Comparison of ENCODE assay signal across 8 cellular contexts in genomic region chr15:53197426-53197839, GRCh38.
DNase-seq lines count a peak whose midpoint lies in the region; ATAC-seq and TF ChIP-seq lines count a peak whose summit lies in the region.

No MANE protein-coding gene starts in this region.

- no peaks in the 10 kb centered on the region for H3K9me3 Mint-ChIP-seq in activated T-helper 2 cell treated with anti-CD3 and anti-CD28 coated beads, Interferon-gamma antibody, Interleukin-2, Interleukin-4, amounts not matched to agents 10 μg/mL and 5 μg/mL and 100 μg/mL, durations not matched to agents 14 hours and 24 hours and 36 hours

- H3K27me3 ChIP-seq in BJ (ENCODE audit: control insufficient read depth, insufficient read depth, low read length) (no peaks in the 10 kb centered on the region), heart right ventricle (peaks cover 0 to 30% (median 6%) of the 10 kb centered on the region in 7 donors)

- peaks cover 3% of the 10 kb centered on the region for H3K27me3 Mint-ChIP-seq in activated T-helper 2 cell treated with anti-CD3 and anti-CD28 coated beads, Interferon-gamma antibody, Interleukin-2, Interleukin-4, amounts not matched to agents 10 μg/mL and 5 μg/mL and 100 μg/mL, durations not matched to agents 14 hours and 24 hours and 36 hours (ENCODE audit: low read depth)

- POLR2A ChIA-PET in BJ (lab: Charles Lee): no interaction called here

- peaks cover 0 to 6% (median 0%) of the 10 kb centered on the region in 9 donors for H3K4me1 ChIP-seq in heart right ventricle

- H3K27ac ChIP-seq in heart right ventricle: no peak overlapping the region

- 3 to 5% methylated on average over 23 of the region's 23 CpGs for WGBS in heart right ventricle, 2 donors

- ATAC-seq in GM18907 (IDR thresholded peaks at IDR 0.05; ENCODE audit: unreplicated experiment) (peak; percentile 85), HG03571 (IDR thresholded peaks at IDR 0.05; ENCODE audit: unreplicated experiment) (peak; percentile 64), heart right ventricle (peak in 3 of 8 donors; percentile 38 to 60 (median 57)), HG03196 (IDR thresholded peaks at IDR 0.05; ENCODE audit: unreplicated experiment) (no peak)

- H3K36me3 ChIP-seq in BJ (ENCODE audit: control insufficient read depth, insufficient read depth, low read length) (no peaks in the 10 kb centered on the region), heart right ventricle (no peaks in the 10 kb centered on the region)

- no peak overlapping the region for H3K4me3 Mint-ChIP-seq in activated T-helper 2 cell treated with anti-CD3 and anti-CD28 coated beads, Interferon-gamma antibody, Interleukin-2, Interleukin-4, amounts not matched to agents 10 μg/mL and 5 μg/mL and 100 μg/mL, durations not matched to agents 14 hours and 24 hours and 36 hours (ENCODE audit: low read depth)

- H3K4me3 ChIP-seq in BJ (ENCODE audit: low read depth, low read length): no peak overlapping the region
- no peak overlapping the region for H3K4me3 ChIP-seq in heart right ventricle
- H3K4me3 ChIP-seq in retinal pigment epithelial cell (ENCODE audit: low read length): no peak overlapping the region

- intact Hi-C loops in activated T-helper 2 cell treated with anti-CD3 and anti-CD28 coated beads, Interferon-gamma antibody, Interleukin-2, Interleukin-4, amounts not matched to agents 10 μg/mL and 5 μg/mL and 100 μg/mL, durations not matched to agents 14 hours and 24 hours and 36 hours (cut with micrococcal nuclease): loop anchor here (5.0 kb wide), 1 partner anchor 415 kb away; no protein-coding TSS in a partner anchor
- intact Hi-C loops in heart right ventricle (cut with DNase I): loop anchor here in 8 of 10 donors (2.0 to 10.0 kb wide), 4 partner anchors 413 to 420 kb away; no protein-coding TSS in a partner anchor

- H3K9me3 ChIP-seq in heart right ventricle: peaks cover 0 to 6% (median 0%) of the 10 kb centered on the region in 11 donors

- peaks cover 5% of the 10 kb centered on the region for H3K4me1 Mint-ChIP-seq in activated T-helper 2 cell treated with anti-CD3 and anti-CD28 coated beads, Interferon-gamma antibody, Interleukin-2, Interleukin-4, amounts not matched to agents 10 μg/mL and 5 μg/mL and 100 μg/mL, durations not matched to agents 14 hours and 24 hours and 36 hours (ENCODE audit: low read depth)

- no peak overlapping the region for H3K27ac Mint-ChIP-seq in activated T-helper 2 cell treated with anti-CD3 and anti-CD28 coated beads, Interferon-gamma antibody, Interleukin-2, Interleukin-4, amounts not matched to agents 10 μg/mL and 5 μg/mL and 100 μg/mL, durations not matched to agents 14 hours and 24 hours and 36 hours

- DNase-seq in BJ (ENCODE audit: low read depth) (no peak), NCI-H748 treated with DMSO at 0.1 percent for 48 hours (lab: John Stamatoyannopoulos, UW) (peak; percentile 19), heart right ventricle (peak; percentile 12 to 31), retinal pigment epithelial cell (ENCODE audit: low read depth) (no peak)
- DNase-seq in activated T-helper 2 cell treated with anti-CD3 and anti-CD28 coated beads, Interferon-gamma antibody, Interleukin-2, Interleukin-4, amounts not matched to agents 10 μg/mL and 5 μg/mL and 100 μg/mL, durations not matched to agents 14 hours and 24 hours and 36 hours (ENCODE audit: low spot score): peak; percentile 34

- no peaks in the 10 kb centered on the region for H3K36me3 Mint-ChIP-seq in activated T-helper 2 cell treated with anti-CD3 and anti-CD28 coated beads, Interferon-gamma antibody, Interleukin-2, Interleukin-4, amounts not matched to agents 10 μg/mL and 5 μg/mL and 100 μg/mL, durations not matched to agents 14 hours and 24 hours and 36 hours (ENCODE audit: low read depth)

- TF ChIP-seq CTCF in BJ (IDR thresholded peaks at IDR 0.05; ENCODE audit: insufficient read depth, low read depth, low read length): peak; percentile 62
- peak; percentile 36 to 84 (median 70) for TF ChIP-seq CTCF in heart right ventricle (IDR thresholded peaks at IDR 0.05)
- peak; percentile 77 for TF ChIP-seq CTCF in retinal pigment epithelial cell (conservative IDR thresholded peaks at IDR 0.05; ENCODE audit: low read depth, low read length)

- CTCF ChIA-PET in BJ (lab: Yijun Ruan, JAX): interaction anchor here (0.6 kb wide), 1 partner anchor 418 kb away, joined by 3 read pairs; no protein-coding TSS in a partner anchor

Comparison
In these comparisons a context has a peak if more than half of its experiments do, and no peak if none do; other contexts are left out.
1. DNase-seq: peak in NCI-H748 treated with DMSO at 0.1 percent for 48 hours (single experiment), activated T-helper 2 cell treated with anti-CD3 and anti-CD28 coated beads, Interferon-gamma antibody, Interleukin-2, Interleukin-4, amounts not matched to agents 10 μg/mL and 5 μg/mL and 100 μg/mL, durations not matched to agents 14 hours and 24 hours and 36 hours (single experiment) and heart right ventricle (2 of 2); none in BJ (single experiment) and retinal pigment epithelial cell (single experiment).
2. Peak in every context shown above with its lines, with median percentiles within 50 percentile points of each other: CTCF ChIP-seq.